8 cellular contexts compared by ENCODE assay signal in the genomic region with DNA sequence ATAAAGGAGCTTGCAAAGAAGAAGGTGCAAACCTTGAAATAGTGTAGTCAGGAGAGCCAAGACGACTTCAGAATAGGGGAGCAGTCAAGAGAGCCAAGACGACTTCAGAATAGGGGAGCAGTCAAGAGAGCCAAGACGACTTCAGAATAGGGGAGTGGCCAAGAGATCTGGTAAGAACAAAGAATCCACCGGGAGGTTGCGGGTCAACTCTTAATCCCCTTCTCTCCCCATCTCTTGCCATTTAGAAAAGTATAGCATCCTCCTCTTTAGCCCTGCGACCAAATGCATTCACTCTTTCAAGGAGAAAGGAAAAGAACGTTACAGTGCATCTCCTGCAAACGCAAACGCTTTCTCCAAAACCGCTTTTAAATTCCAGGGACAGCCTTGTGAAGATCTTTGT. TPM values are rescaled to one million over a fixed set of nuclear protein-coding genes. Genes with fewer than 3 reads are reported as not detected.
DNase-seq lines count a peak whose midpoint lies in the region; ATAC-seq and TF ChIP-seq lines count a peak whose summit lies in the region.

No MANE protein-coding gene starts in this region.

- TF ChIP-seq CTCF in GM06990 (IDR thresholded peaks at IDR 0.05; ENCODE audit: insufficient read depth, low read length, poor library complexity, severe bottlenecking): no peak
- no peak for TF ChIP-seq CTCF in RWPE1 (conservative IDR thresholded peaks at IDR 0.05; ENCODE audit: low read depth)
- no peak for TF ChIP-seq CTCF in esophagus muscularis mucosa (IDR thresholded peaks at IDR 0.05)

- peak overlapping the region; percentile 75 for H3K4ac ChIP-seq in trophoblast cell (ENCODE audit: low read depth, low read length)

- no peak for TF ChIP-seq EP300 in esophagus muscularis mucosa (IDR thresholded peaks at IDR 0.05)

- peak overlapping the region; percentile 91 for H3K27ac ChIP-seq in RWPE1
- peak overlapping the region; percentile 77 to 93 (median 86) for H3K27ac ChIP-seq in esophagus muscularis mucosa (replicated peaks in 1 of 4)
- H3K27ac ChIP-seq in trophoblast cell (ENCODE audit: low read depth, low read length): peak overlapping the region; percentile 79

- peak overlapping the region; percentile 70 for H2BK120ac ChIP-seq in trophoblast cell (ENCODE audit: insufficient read depth, low read length, poor library complexity)

- H4K8ac ChIP-seq in trophoblast cell (ENCODE audit: low read depth, low read length): peak overlapping the region; percentile 81

- H3K79me2 ChIP-seq in trophoblast cell (ENCODE audit: control insufficient read depth, insufficient read depth, low read length, poor library complexity): peaks cover 11% of the 10 kb centered on the region

- H3K9ac ChIP-seq in trophoblast cell (ENCODE audit: low read length): peak overlapping the region; percentile 79

- intact Hi-C loops in esophagus muscularis mucosa (cut with DNase I): loop anchor here (5.0 to 10.0 kb wide), 2 partner anchors 163 to 170 kb away; partner anchors contain the start of gene VPS35L

- peaks cover 29 to 40% (median 34%) of the 10 kb centered on the region in 4 donors for H3K4me1 ChIP-seq in esophagus muscularis mucosa
- peaks cover 10 to 14% of the 10 kb centered on the region in 2 experiments for H3K4me1 ChIP-seq in trophoblast cell (ENCODE audit: control insufficient read depth in 1 of 2, insufficient read depth in 2 of 2, low read length in 2 of 2)

- WGBS in esophagus muscularis mucosa: under 1% methylated on average over 10 of the region's 10 CpGs
- WGBS in trophoblast cell (ENCODE audit: extremely low coverage, insufficient coverage, insufficient read length): no CpG with 5 or more reads among the region's 10 CpGs

- no peak overlapping the region for H3K23ac ChIP-seq in trophoblast cell (ENCODE audit: low read length)

- peaks cover 10% of the 10 kb centered on the region for H3K79me1 ChIP-seq in trophoblast cell (ENCODE audit: low read length)

- no peak overlapping the region for H2AK5ac ChIP-seq in trophoblast cell (ENCODE audit: low read length)

- H3K9me3 ChIP-seq in esophagus muscularis mucosa: no peaks in the 10 kb centered on the region
- H3K9me3 ChIP-seq in trophoblast cell (ENCODE audit: insufficient read depth, low read depth, low read length): no peaks in the 10 kb centered on the region

- no peak overlapping the region for H2BK12ac ChIP-seq in trophoblast cell (ENCODE audit: low read length)

- peak overlapping the region; percentile 79 for H3K14ac ChIP-seq in trophoblast cell (ENCODE audit: low read length)

- peak overlapping the region; percentile 57 for H4K91ac ChIP-seq in trophoblast cell (ENCODE audit: low read depth, low read length)

- no peak overlapping the region for H2BK5ac ChIP-seq in trophoblast cell (ENCODE audit: low read depth, low read length, poor library complexity)

- H3K36me3 ChIP-seq in GM06990 (ENCODE audit: control insufficient read depth, insufficient read depth, low read length) (peaks cover 6% of the 10 kb centered on the region), esophagus muscularis mucosa (peaks cover 0 to 24% (median 18%) of the 10 kb centered on the region in 4 donors), trophoblast cell (ENCODE audit: control insufficient read depth in 1 of 2, insufficient read depth in 2 of 2, low read length in 2 of 2) (peaks cover 11 to 13% of the 10 kb centered on the region in 2 experiments)

- H4K12ac ChIP-seq in trophoblast cell (ENCODE audit: low read depth, low read length): no peak overlapping the region

- no peak overlapping the region for H2AFZ ChIP-seq in trophoblast cell (ENCODE audit: insufficient read depth, low read length, poor library complexity)

- H3K27me3 ChIP-seq in GM06990 (replicated peaks; ENCODE audit: control insufficient read depth, insufficient read depth, low read length) (no peaks in the 10 kb centered on the region), esophagus muscularis mucosa (no peaks in the 10 kb centered on the region), trophoblast cell (ENCODE audit: insufficient read depth, low read length) (no peaks in the 10 kb centered on the region)

- DNase-seq in GM06990 (ENCODE audit: extremely low read depth, insufficient read length) (no peak), RWPE1 (ENCODE audit: low spot score) (no peak), esophagus muscularis mucosa (ENCODE audit: extremely low spot score) (no peak), trophoblast cell (no peak), NCI-H2196 treated with DMSO at 0.1 percent for 48 hours (lab: John Stamatoyannopoulos, UW; ENCODE audit: unreplicated experiment) (no peak), SHP77 (lab: John Stamatoyannopoulos, UW) (no peak)

- no peak for TF ChIP-seq POLR2A in esophagus muscularis mucosa (IDR thresholded peaks at IDR 0.05; ENCODE audit: low read depth)

- H3K4me2 ChIP-seq in trophoblast cell (ENCODE audit: low read length): peak overlapping the region; percentile 85

- H3K4me3 ChIP-seq in GM06990 (replicated peaks; ENCODE audit: low read depth, low read length) (peak overlapping the region; percentile 95), esophagus muscularis mucosa (peak overlapping the region; percentile 86 to 97 (median 92)), trophoblast cell (ENCODE audit: low read depth, low read length) (peak overlapping the region; percentile 99)

- CTCF ChIA-PET in RWPE1 (lab: Yijun Ruan, JAX): no interaction called here

- ATAC-seq in HG02610 (IDR thresholded peaks at IDR 0.05; ENCODE audit: unreplicated experiment): no peak
- ATAC-seq in HG03095 (IDR thresholded peaks at IDR 0.05; ENCODE audit: unreplicated experiment): no peak

- no peak overlapping the region for H3K18ac ChIP-seq in trophoblast cell (ENCODE audit: low read length)

- POLR2A ChIA-PET in RWPE1 (lab: Yijun Ruan, JAX; ENCODE audit: low non-redundant PET): interaction anchor here (0.6 kb wide), 1 partner anchor 11 kb away, joined by 3 read pairs; no protein-coding TSS in a partner anchor

RNA-seq across cellular contexts. Expression of gene KNOP1, which starts 0.7 kb away (rescaled TPM):
- 1 to 10 TPM; 7.3 to 9.9 (median 9.1) TPM for total RNA-seq in esophagus muscularis mucosa
- 39.6 and 42.3 TPM in 2 replicates for polyA plus RNA-seq in trophoblast cell (2013)

RNA-seq across cellular contexts. Expression of gene IQCK, which starts 0.8 kb away (rescaled TPM):
- total RNA-seq in esophagus muscularis mucosa: 10 to 100 TPM in 1 of 4 donors, 1 to 10 TPM in 3; 7.4 to 10.4 (median 8.6) TPM
- 4.5 and 6.0 TPM in 2 replicates for polyA plus RNA-seq in trophoblast cell (2013)
